ENCODE assay signal across 19 cellular contexts in the genomic region with DNA sequence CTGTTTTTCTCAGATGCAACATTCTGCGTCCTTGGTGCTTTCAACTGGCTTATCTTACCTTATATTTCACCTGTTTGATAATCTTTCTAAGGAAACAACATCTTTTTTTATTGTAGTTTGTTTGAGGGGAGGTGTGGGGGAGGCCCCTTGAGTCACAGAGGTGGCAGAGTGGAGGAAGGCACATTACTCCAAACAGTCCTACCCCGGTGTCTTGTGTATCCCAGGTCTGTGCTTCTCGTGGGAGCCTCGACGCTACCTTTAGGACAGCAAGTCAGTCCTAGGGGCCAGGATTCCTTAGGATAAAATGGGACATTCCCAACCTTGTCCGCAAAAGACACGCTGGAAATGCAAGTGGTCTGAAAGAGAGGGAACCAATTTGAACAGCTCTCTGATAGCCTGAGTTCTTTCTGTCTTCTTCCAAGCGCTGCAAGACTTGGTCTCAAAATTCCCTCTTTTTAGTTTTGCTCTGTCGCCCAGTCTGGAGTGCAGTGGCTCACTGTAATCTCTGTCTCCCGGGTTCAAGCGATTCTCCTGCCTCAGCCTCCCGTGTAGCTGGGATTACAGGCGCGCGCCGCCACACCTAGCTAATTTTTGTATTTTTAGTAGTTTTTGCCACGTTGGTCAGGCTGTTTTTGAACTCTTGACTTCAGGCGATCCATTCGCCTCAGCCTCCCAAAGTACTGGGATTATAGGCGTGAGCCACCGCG. TPM values are rescaled to one million over a fixed set of nuclear protein-coding genes. Genes with fewer than 3 reads are reported as not detected.
A peak's percentile ranks its signal among the peaks of the same experiment; 100 is the strongest.
DNase-seq lines count a peak whose midpoint lies in the region; ATAC-seq and TF ChIP-seq lines count a peak whose summit lies in the region.
"Had no signal": no experiment of that assay in that cellular context is flagged by ENCODE, and none has a peak within 500 bp of the region (broad histone marks: within the 10 kb centered on the region; RNA-seq: fewer than 3 reads in every experiment).

No MANE protein-coding gene starts in this region.

- no peak overlapping the region for H2BK12ac ChIP-seq in mesenchymal stem cell (ENCODE audit: low read length in 2 of 2)

- no peak overlapping the region for H2BK5ac ChIP-seq in mesenchymal stem cell (ENCODE audit: low read depth, low read length, poor library complexity, severe bottlenecking)

- peaks cover 31% of the 10 kb centered on the region for H3K27me3 Mint-ChIP-seq in chondrocyte (ENCODE audit: low read depth)

- TF ChIP-seq POLR2A in Peyer's patch (IDR thresholded peaks at IDR 0.05) (no peak), thyroid gland (IDR thresholded peaks at IDR 0.05) (no peak)

- intact Hi-C loops in thyroid gland (cut with DNase I) = loop anchor here (5.0 to 10.0 kb wide), 2 partner anchors 181 to 384 kb away; no protein-coding TSS in a partner anchor

- TF ChIP-seq CTCF in Peyer's patch (IDR thresholded peaks at IDR 0.05) (no peak), chondrocyte (IDR thresholded peaks at IDR 0.05) (no peak), thyroid gland (IDR thresholded peaks at IDR 0.05) (no peak)

- no peak overlapping the region for H3K18ac ChIP-seq in mesenchymal stem cell (ENCODE audit: low read depth in 1 of 2, low read length in 2 of 2)

- H3K4me1 ChIP-seq in Peyer's patch (peaks cover 0 to 13% (median 2%) of the 10 kb centered on the region in 4 donors), thyroid gland (peaks cover 7 to 22% of the 10 kb centered on the region in 2 donors), mesenchymal stem cell (ENCODE audit: control insufficient read depth, insufficient read depth, low read depth, low read length) (peaks cover 40% of the 10 kb centered on the region)

- H3K9me3 ChIP-seq in Peyer's patch = peaks cover 0 to 5% (median 0%) of the 10 kb centered on the region in 4 donors
- H3K9me3 ChIP-seq in thyroid gland = no peaks in the 10 kb centered on the region
- H3K9me3 ChIP-seq in mesenchymal stem cell (ENCODE audit: control insufficient read depth, low read length) = no peaks in the 10 kb centered on the region
- H3K9me3 ChIP-seq: esophagus squamous epithelium, mucosa of descending colon had no signal

- H3K79me1 ChIP-seq in mesenchymal stem cell (replicated peaks; ENCODE audit: low read length, poor library complexity, severe bottlenecking) = peaks cover 2% of the 10 kb centered on the region

- H2BK120ac ChIP-seq in mesenchymal stem cell (ENCODE audit: low read depth, low read length) = no peak overlapping the region

- H3K36me3 ChIP-seq in Peyer's patch (peaks cover 0 to 5% (median 0%) of the 10 kb centered on the region in 3 donors), thyroid gland (no peaks in the 10 kb centered on the region), mesenchymal stem cell (ENCODE audit: control insufficient read depth in 1 of 2, insufficient read depth in 2 of 2, low read depth in 1 of 2, low read length in 2 of 2) (peaks cover 7 to 13% of the 10 kb centered on the region in 2 experiments)
- H3K36me3 ChIP-seq: esophagus squamous epithelium had no signal

- no peak overlapping the region for H3K4me2 ChIP-seq in mesenchymal stem cell (ENCODE audit: low read length, poor library complexity, severe bottlenecking)

- H3K27me3 ChIP-seq in Peyer's patch = peaks cover 0 to 6% of the 10 kb centered on the region in 2 donors
- peaks cover under 1% of the 10 kb centered on the region for H3K27me3 ChIP-seq in thyroid gland
- peaks cover 4 to 59% of the 10 kb centered on the region in 2 experiments for H3K27me3 ChIP-seq in mesenchymal stem cell (ENCODE audit: control insufficient read depth in 1 of 2, insufficient read depth in 1 of 2, low read length in 2 of 2)

- no peak overlapping the region for H3K14ac ChIP-seq in mesenchymal stem cell (ENCODE audit: low read length in 2 of 2)

- no peak overlapping the region for H2AFZ ChIP-seq in mesenchymal stem cell (ENCODE audit: low read depth, low read length)

- no peak overlapping the region for H3K27ac Mint-ChIP-seq in chondrocyte (ENCODE audit: unreplicated experiment)
- H3K27ac Mint-ChIP-seq: activated CD4-positive, alpha-beta T cell treated with anti-CD3 and anti-CD28 coated beads for 36 hours; CD8-positive, alpha-beta T cell had no signal

- no peak overlapping the region for H2AK5ac ChIP-seq in mesenchymal stem cell (ENCODE audit: low read length, severe bottlenecking)

- ATAC-seq in HG03521 (IDR thresholded peaks at IDR 0.05; ENCODE audit: unreplicated experiment) = no peak
- ATAC-seq: activated CD4-positive, alpha-beta T cell treated with anti-CD3 and anti-CD28 coated beads for 36 hours; CD8-positive, alpha-beta T cell had no signal

- H3K4me1 Mint-ChIP-seq in chondrocyte (ENCODE audit: low read depth) = peaks cover 48% of the 10 kb centered on the region

- H3K27ac ChIP-seq in Peyer's patch = peak overlapping the region in 3 of 4 donors; percentile 16 to 96 (median 95)
- peak overlapping the region; percentile 12 to 73 (median 35) for H3K27ac ChIP-seq in thyroid gland
- H3K27ac ChIP-seq in mesenchymal stem cell (ENCODE audit: low read length, poor library complexity, severe bottlenecking) = no peak overlapping the region
- H3K27ac ChIP-seq: esophagus squamous epithelium had no signal

- WGBS in thyroid gland, 2 donors = 80 to 89% methylated on average over 22 of the region's 22 CpGs
- WGBS in mesenchymal stem cell = 60% methylated on average over 22 of the region's 22 CpGs

- H4K91ac ChIP-seq in mesenchymal stem cell (ENCODE audit: low read length) = no peak overlapping the region

- peak overlapping the region in 3 of 4 donors; percentile 54 to 90 (median 87) for H3K4me3 ChIP-seq in Peyer's patch
- peak overlapping the region in 1 of 3 donors; percentile 9 for H3K4me3 ChIP-seq in thyroid gland (replicated peaks in 1 of 3)
- H3K4me3 ChIP-seq in mesenchymal stem cell (ENCODE audit: insufficient read depth in 1 of 2, low read depth in 1 of 2, low read length in 2 of 2) = peak overlapping the region in 1 of 2 experiments; percentile 70

- no peak overlapping the region for H3K9ac ChIP-seq in mesenchymal stem cell (ENCODE audit: low read length)

- peaks cover 22% of the 10 kb centered on the region for H3K36me3 Mint-ChIP-seq in chondrocyte (ENCODE audit: low read depth)

- H4K8ac ChIP-seq in mesenchymal stem cell (ENCODE audit: low read length) = no peak overlapping the region

- H3K4me3 Mint-ChIP-seq in chondrocyte (ENCODE audit: unreplicated experiment) = peak overlapping the region; percentile 62
- H3K4me3 Mint-ChIP-seq: activated CD4-positive, alpha-beta T cell treated with anti-CD3 and anti-CD28 coated beads for 36 hours had no signal

- no peak overlapping the region for H3K23ac ChIP-seq in mesenchymal stem cell (ENCODE audit: low read length in 2 of 2)

- DNase-seq in Peyer's patch = no peak
- no peak for DNase-seq in chondrocyte (ENCODE audit: low spot score)
- peak; percentile 69 for DNase-seq in mesenteric fat pad (ENCODE audit: low spot score)
- no peak for DNase-seq in thyroid gland
- DNase-seq in cerebellum (ENCODE audit: low spot score) = no peak
- no peak for DNase-seq in mesenchymal stem cell
- no peak for DNase-seq in T1000 (lab: John Stamatoyannopoulos, UW)
- DNase-seq: activated CD4-positive, alpha-beta T cell treated with anti-CD3 and anti-CD28 coated beads for 36 hours; activated T-cell treated with anti-CD3 and anti-CD28 coated beads, Interleukin-2, amount 50 U/mL, for 48 hours; anterior cingulate cortex; CD8-positive, alpha-beta T cell; esophagus squamous epithelium; GDM1; mucosa of descending colon; NCI-H1092 treated with DMSO at 0.1 percent for 48 hours; NCI-H2227 treated with DMSO at 0.1 percent for 48 hours; SW 1271 had no signal

- no peak overlapping the region for H3K4ac ChIP-seq in mesenchymal stem cell (ENCODE audit: low read depth in 1 of 2, low read length in 2 of 2)

- H3K9me3 Mint-ChIP-seq in chondrocyte (ENCODE audit: low read depth) = no peaks in the 10 kb centered on the region
- H3K9me3 Mint-ChIP-seq: CD8-positive, alpha-beta T cell had no signal

- no peak overlapping the region for H2BK15ac ChIP-seq in mesenchymal stem cell (ENCODE audit: low read depth, poor library complexity, severe bottlenecking)

RNA-seq across cellular contexts. Expression of a gene that starts 4.0 kb away (rescaled TPM):
- 100 to 1,000 TPM in 3 of 4 donors, 10 to 100 TPM in 1; 24.8 to 127 (median 114) TPM for total RNA-seq in Peyer's patch
- 3.6 to 13.9 TPM (median 13.1 TPM) in 3 replicates for total RNA-seq in chondrocyte
- total RNA-seq in mesenteric fat pad = 26.6 TPM
- total RNA-seq in thyroid gland = 10 to 100 TPM in 3 of 4 donors, 1 to 10 TPM in 1; 8.5 to 18.9 (median 15.1) TPM
- total RNA-seq in cerebellum = 0.54 TPM
- 3.4 TPM for polyA plus RNA-seq in mesenchymal stem cell (2013, experiment 1 of 2)
- polyA plus RNA-seq in mesenchymal stem cell (2013, experiment 2 of 2) = 3.4 TPM
- total RNA-seq: activated CD4-positive, alpha-beta T cell treated with anti-CD3 and anti-CD28 coated beads for 36 hours; OCI-LY7 had no signal
